Comparison of ENCODE assay signal across 12 cellular contexts in genomic region chr14:90521121-90521929, GRCh38.
A peak's percentile ranks its signal among the peaks of the same experiment; 100 is the strongest.
DNase-seq lines count a peak whose midpoint lies in the region; ATAC-seq and TF ChIP-seq lines count a peak whose summit lies in the region.
"Had no signal": no experiment of that assay in that cellular context is flagged by ENCODE, and none has a peak within 500 bp of the region (broad histone marks: within the 10 kb centered on the region; RNA-seq: fewer than 3 reads in every experiment).

No MANE protein-coding gene starts in this region.

- no peak overlapping the region for H3K27ac Mint-ChIP-seq in CD14-positive monocyte

- no peaks in the 10 kb centered on the region for H3K9me3 ChIP-seq in gastrocnemius medialis
- H3K9me3 ChIP-seq: left lung had no signal

- intact Hi-C loops in gastrocnemius medialis (cut with DNase I; ENCODE audit: low total_unique reads) = loop anchor here (5.0 kb wide), 1 partner anchor 114 kb away; no protein-coding TSS in a partner anchor
- intact Hi-C loops in CD14-positive monocyte (cut with micrococcal nuclease) = no loop called here

- ATAC-seq in gastrocnemius medialis (no peak), GM19397 (IDR thresholded peaks at IDR 0.05; ENCODE audit: unreplicated experiment) (no peak)
- ATAC-seq: left lung had no signal

- TF ChIP-seq POLR2A in gastrocnemius medialis (IDR thresholded peaks at IDR 0.05) = no peak

- H3K4me3 ChIP-seq in fibroblast of pulmonary artery (replicated peaks; ENCODE audit: low read depth, low read length) (no peak overlapping the region), gastrocnemius medialis (no peak overlapping the region)
- H3K4me3 ChIP-seq: left lung had no signal

- in situ Hi-C loops in gastrocnemius medialis (cut with MboI; ENCODE audit: low sequenced_read_pairs in 4 of 4) = no loop called here

- no peaks in the 10 kb centered on the region for H3K27me3 ChIP-seq in gastrocnemius medialis
- H3K27me3 ChIP-seq: left lung had no signal

- no peaks in the 10 kb centered on the region for H3K36me3 ChIP-seq in gastrocnemius medialis
- H3K36me3 ChIP-seq: left lung had no signal

- H3K4me1 Mint-ChIP-seq in CD14-positive monocyte = no peaks in the 10 kb centered on the region

- H3K4me1 ChIP-seq in gastrocnemius medialis = peaks cover 24 to 32% of the 10 kb centered on the region in 2 donors

- H3K27ac ChIP-seq in gastrocnemius medialis = peak overlapping the region in 3 of 4 donors; percentile 35 to 41 (median 40)
- H3K27ac ChIP-seq: left lung had no signal

- no peaks in the 10 kb centered on the region for H3K36me3 Mint-ChIP-seq in CD14-positive monocyte

- DNase-seq in DMS79 treated with DMSO at 0.1 percent for 48 hours (lab: John Stamatoyannopoulos, UW) (peak; percentile 99), NCI-H524 (lab: John Stamatoyannopoulos, UW) (peak; percentile 99), fibroblast of pulmonary artery (ENCODE audit: low read depth) (peak; percentile 21), gastrocnemius medialis (no peak), CD14-positive monocyte (ENCODE audit: low spot score) (no peak), HK-2 (ENCODE audit: unreplicated experiment) (no peak), DMS114 treated with DMSO at 0.1 percent for 48 hours (lab: John Stamatoyannopoulos, UW; ENCODE audit: unreplicated experiment) (no peak)
- DNase-seq: DND-41, NCI-H748 treated with DMSO at 0.1 percent for 48 hours, T-helper 1 cell had no signal

- H3K9me3 Mint-ChIP-seq in CD14-positive monocyte = peaks cover 0 to 10% (median 5%) of the 10 kb centered on the region in 7 donors

- TF ChIP-seq CTCF in fibroblast of pulmonary artery (IDR thresholded peaks at IDR 0.05; ENCODE audit: low read length, missing control alignments) = no peak
- no peak for TF ChIP-seq CTCF in gastrocnemius medialis (IDR thresholded peaks at IDR 0.05 in 4 of 5, conservative IDR thresholded peaks at IDR 0.05 in 1 of 5)
- no peak for TF ChIP-seq CTCF in CD14-positive monocyte (IDR thresholded peaks at IDR 0.05)

- no peak overlapping the region for H3K4me3 Mint-ChIP-seq in CD14-positive monocyte

- peaks cover 0 to 3% (median 2%) of the 10 kb centered on the region in 3 donors for H3K27me3 Mint-ChIP-seq in CD14-positive monocyte (ENCODE audit: low read depth in 3 of 3)

Comparison
In these comparisons a context has a peak if more than half of its experiments do, and no peak if none do; other contexts are left out.
1. DNase-seq: peak in DMS79 treated with DMSO at 0.1 percent for 48 hours (single experiment), NCI-H524 (2 of 2) and fibroblast of pulmonary artery (single experiment); none in gastrocnemius medialis (0 of 2), CD14-positive monocyte (single experiment), HK-2 (single experiment) and DMS114 treated with DMSO at 0.1 percent for 48 hours (single experiment).